ENCODE assay signal across 28 cellular contexts in the genomic region with DNA sequence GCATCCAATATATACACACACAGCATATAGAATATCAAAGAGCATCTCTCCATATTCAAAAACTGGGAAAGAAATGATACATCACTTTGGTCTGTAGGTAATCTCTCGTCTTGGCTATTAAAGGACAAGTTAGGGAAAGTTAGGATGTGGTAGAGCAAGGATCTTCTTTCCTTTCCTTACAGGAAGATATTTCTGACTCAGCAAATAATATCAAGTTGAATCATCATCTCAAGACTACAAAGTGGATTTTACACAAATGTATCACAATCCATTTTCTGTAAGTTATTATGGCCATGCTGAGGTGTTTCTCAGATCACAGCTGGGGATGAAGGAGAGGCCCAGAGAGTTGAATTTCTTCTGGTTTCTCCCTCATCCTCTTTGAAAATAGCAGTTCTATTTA.
"Had no signal": no experiment of that assay in that cellular context is flagged by ENCODE, and none has a peak within 500 bp of the region (broad histone marks: within the 10 kb centered on the region; RNA-seq: fewer than 3 reads in every experiment).

No MANE protein-coding gene starts in this region.

- DNase-seq: natural killer cell; occipital lobe; ovary; posterior cingulate gyrus; psoas muscle; right cardiac atrium; spleen; stimulated activated CD4-positive, alpha-beta T cell treated with anti-CD3 and anti-CD28 coated beads, Interleukin-12 subunit alpha, Interleukin-12 subunit beta, amount 100 ng/mL, for 4 hours; stimulated activated CD4-positive, alpha-beta T cell treated with anti-CD3 and anti-CD28 coated beads, Interleukin-1b, Interleukin-23, amount 100 ng/mL, for 48 hours; stimulated activated CD4-positive, alpha-beta T cell treated with anti-CD3 and anti-CD28 coated beads, Interleukin-4, amount 100 ng/mL, for 1 hour; stimulated activated CD4-positive, alpha-beta T cell treated with anti-CD3 and anti-CD28 coated beads, Interleukin-4, amount 100 ng/mL, for 4 hours; stimulated activated CD8-positive, alpha-beta memory T cell treated with anti-CD3 and anti-CD28 coated beads, Interleukin-4, amount 100 ng/mL, for 48 hours; stimulated activated naive CD4-positive, alpha-beta T cell; stimulated activated naive CD8-positive, alpha-beta T cell treated with anti-CD3 and anti-CD28 coated beads, Interleukin-15, amount 100 ng/mL, for 72 hours; stimulated activated naive CD8-positive, alpha-beta T cell treated with anti-CD3 and anti-CD28 coated beads, Interleukin-15, Interleukin-2, amounts not matched to agents 100 U/mL and 50 U/mL, for 24 hours; substantia nigra; testis; tibial artery; transverse colon; upper lobe of right lung; uterus had no signal

- H3K79me2 ChIP-seq: parathyroid adenoma had no signal

- H3K9me3 ChIP-seq: ovary, suprapubic skin, testis, tibial artery, transverse colon, upper lobe of right lung, uterus had no signal

- H3K4me3 ChIP-seq: neural progenitor cell, ovary, psoas muscle, skin epidermis, smooth muscle cell, spleen, suprapubic skin, testis, tibial artery, transverse colon, upper lobe of right lung, uterus had no signal

- ATAC-seq: natural killer cell; psoas muscle; right cardiac atrium; sciatic nerve; stimulated activated memory B cell treated with anti-CD40 and anti-IgM and Interleukin-4, amounts not matched to agents 10 μg/mL and 1 μg/mL and 100 μg/mL, for 72 hours; stimulated activated naive CD8-positive, alpha-beta T cell treated with anti-CD3 and anti-CD28 coated beads, Interleukin-15, amount 100 ng/mL, for 72 hours; stimulated activated naive CD8-positive, alpha-beta T cell treated with anti-CD3 and anti-CD28 coated beads, Interleukin-15, Interleukin-2, amounts not matched to agents 100 U/mL and 50 U/mL, for 24 hours; upper lobe of right lung had no signal

- H3K27me3 ChIP-seq: neural progenitor cell, ovary, spleen, suprapubic skin, testis, tibial artery, transverse colon, upper lobe of right lung, uterus had no signal

- H3K9ac ChIP-seq: neural progenitor cell, parathyroid adenoma had no signal

- H2AFZ ChIP-seq: neural progenitor cell, parathyroid adenoma had no signal

- H3K4me1 ChIP-seq: neural progenitor cell, parathyroid adenoma, psoas muscle, spleen, suprapubic skin, testis, tibial artery, transverse colon, upper lobe of right lung, uterus had no signal

- H3K4me2 ChIP-seq: neural progenitor cell, smooth muscle cell had no signal

- H3K27ac ChIP-seq: neural progenitor cell, ovary, parathyroid adenoma, psoas muscle, skin epidermis, spleen, suprapubic skin, testis, tibial artery, transverse colon, upper lobe of right lung, uterus had no signal

- H3K36me3 ChIP-seq: neural progenitor cell, ovary, spleen, suprapubic skin, tibial artery, transverse colon, upper lobe of right lung, uterus had no signal
